8 cellular contexts compared by ENCODE assay signal in the genomic region with DNA sequence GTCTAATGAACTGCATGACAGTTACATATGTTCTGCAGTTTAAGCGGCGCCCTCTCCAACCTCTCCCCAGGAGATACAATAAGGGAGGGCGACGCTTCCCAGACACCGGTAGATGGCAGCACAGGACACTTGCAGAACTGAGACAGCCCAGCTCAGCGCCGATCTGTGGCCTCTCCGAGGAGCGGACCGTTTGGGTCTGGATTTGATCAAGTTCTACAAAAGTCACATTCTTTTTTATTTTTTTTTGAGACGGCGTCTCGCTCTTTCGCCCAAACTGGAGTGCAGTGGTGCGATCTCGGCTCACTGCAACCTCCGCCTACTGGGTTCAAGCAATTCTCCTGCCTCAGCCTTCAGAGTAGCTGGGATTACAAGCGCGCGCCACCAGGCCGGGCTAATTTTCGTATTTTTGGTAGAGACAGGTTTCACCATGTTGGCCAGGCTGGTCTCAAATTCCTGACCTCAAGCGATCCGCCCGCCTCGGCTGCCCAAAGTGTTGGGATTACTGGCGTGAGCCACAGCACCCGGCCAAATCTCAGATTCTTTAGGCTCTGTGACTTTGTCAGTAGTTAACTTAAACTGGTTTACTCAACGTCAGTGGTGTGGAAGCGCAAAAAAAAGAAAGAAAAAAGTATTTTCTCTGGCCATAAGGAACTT. TPM values are rescaled to one million over a fixed set of nuclear protein-coding genes. Genes with fewer than 3 reads are reported as not detected.
DNase-seq lines count a peak whose midpoint lies in the region; ATAC-seq and TF ChIP-seq lines count a peak whose summit lies in the region.

No MANE protein-coding gene starts in this region.

- DNase-seq in ACHN (peak; percentile 88), NCI-H226 (peak; percentile 69), cerebellar nuclear complex (lab: John Stamatoyannopoulos, UW) (peak; percentile 23 to 75), kidney epithelial cell (ENCODE audit: low read depth) (no peak)
- DNase-seq in activated CD4-positive, CD25-positive, alpha-beta regulatory T cell treated with anti-CD3 and anti-CD28 coated beads, Interleukin-2, amount 50 U/mL, for 16 hours (ENCODE audit: low read depth, low spot score) = peak; percentile 81
- DNase-seq in stimulated activated CD4-positive, alpha-beta T cell treated with anti-CD3 and anti-CD28 coated beads, Interleukin-15, amount 100 ng/mL, for 24 hours = peak; percentile 91

- H3K36me3 ChIP-seq in kidney epithelial cell (ENCODE audit: control insufficient read depth, insufficient read depth, low read length) = no peaks in the 10 kb centered on the region

- H3K27me3 ChIP-seq in kidney epithelial cell (ENCODE audit: control insufficient read depth, insufficient read depth, low read length) = no peaks in the 10 kb centered on the region

- TF ChIP-seq CTCF in kidney epithelial cell (IDR thresholded peaks at IDR 0.05; ENCODE audit: insufficient read depth, low read length, poor library complexity, severe bottlenecking) = peak; percentile 96

- in situ Hi-C loops in ACHN (cut with HindIII; ENCODE audit: low pct_ligation_motif_present, low pct_unique_long_range_greater_than_20kb, low sequenced_read_pairs) = no loop called here

- ATAC-seq in GM18861 (IDR thresholded peaks at IDR 0.05; ENCODE audit: unreplicated experiment) (peak; percentile 41), HG03175 (IDR thresholded peaks at IDR 0.05; ENCODE audit: unreplicated experiment) (peak; percentile 56)

- H3K4me3 ChIP-seq in kidney epithelial cell (ENCODE audit: low read depth, low read length) = peak overlapping the region; percentile 76

RNA-seq across cellular contexts. Expression of gene ATOSB, which starts 1.4 kb away (rescaled TPM):
- total RNA-seq in kidney epithelial cell = 37.1 and 41.6 TPM in 2 replicates

RNA-seq across cellular contexts. Expression of gene STOML2, which starts 14.1 kb away (rescaled TPM):
- 227 and 264 TPM in 2 replicates for total RNA-seq in kidney epithelial cell

RNA-seq across cellular contexts. Expression of gene PIGO, which starts 20.6 kb away (rescaled TPM):
- total RNA-seq in kidney epithelial cell = 21.1 and 27.8 TPM in 2 replicates

RNA-seq across cellular contexts. Expression of gene FANCG, which starts 37.3 kb away (rescaled TPM):
- 16.7 and 22.3 TPM in 2 replicates for total RNA-seq in kidney epithelial cell

RNA-seq across cellular contexts. Expression of gene VCP, which starts 44.6 kb away (rescaled TPM):
- 246 and 250 TPM in 2 replicates for total RNA-seq in kidney epithelial cell
